1 cellular context compared by ENCODE assay signal in the genomic region with DNA sequence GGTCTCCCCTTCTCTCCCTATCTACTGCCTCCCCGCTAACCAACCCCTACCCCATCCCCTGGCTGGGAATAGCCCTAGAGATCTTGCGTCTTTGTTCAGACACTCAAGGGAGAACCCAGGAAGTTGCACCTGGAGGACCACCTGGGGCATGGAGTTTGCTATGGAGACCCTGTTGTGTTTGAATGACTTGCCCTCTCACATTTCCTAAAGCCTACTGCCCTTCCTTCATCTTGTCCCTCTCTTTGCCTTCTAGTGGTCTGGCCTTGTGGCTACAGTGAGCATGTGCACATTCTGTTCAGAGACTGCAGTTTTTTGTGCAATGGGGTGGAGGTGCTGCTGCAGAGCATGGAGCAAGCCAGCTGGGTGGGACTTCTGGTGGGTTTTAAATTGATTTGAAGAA.
TF ChIP-seq lines count a peak whose summit lies in the region.

No MANE protein-coding gene starts in this region.

TF ChIP-seq in HepG2, 621 proteins besides CTCF, POLR2A, EP300 and RAD21 (continued from another document):
- TF ChIP-seq, protein P1, sequence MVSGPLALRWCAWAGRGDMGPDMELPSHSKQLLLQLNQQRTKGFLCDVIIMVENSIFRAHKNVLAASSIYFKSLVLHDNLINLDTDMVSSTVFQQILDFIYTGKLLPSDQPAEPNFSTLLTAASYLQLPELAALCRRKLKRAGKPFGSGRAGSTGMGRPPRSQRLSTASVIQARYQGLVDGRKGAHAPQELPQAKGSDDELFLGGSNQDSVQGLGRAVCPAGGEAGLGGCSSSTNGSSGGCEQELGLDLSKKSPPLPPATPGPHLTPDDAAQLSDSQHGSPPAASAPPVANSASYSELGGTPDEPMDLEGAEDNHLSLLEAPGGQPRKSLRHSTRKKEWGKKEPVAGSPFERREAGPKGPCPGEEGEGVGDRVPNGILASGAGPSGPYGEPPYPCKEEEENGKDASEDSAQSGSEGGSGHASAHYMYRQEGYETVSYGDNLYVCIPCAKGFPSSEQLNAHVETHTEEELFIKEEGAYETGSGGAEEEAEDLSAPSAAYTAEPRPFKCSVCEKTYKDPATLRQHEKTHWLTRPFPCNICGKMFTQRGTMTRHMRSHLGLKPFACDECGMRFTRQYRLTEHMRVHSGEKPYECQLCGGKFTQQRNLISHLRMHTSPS (CRISPR knock-in tag; IDR thresholded peaks at IDR 0.05; ENCODE audit: low read depth): no peak
- no peak for TF ChIP-seq ZNF343 (CRISPR knock-in tag; IDR thresholded peaks at IDR 0.05)
- no peak for TF ChIP-seq POGZ (CRISPR knock-in tag; IDR thresholded peaks at IDR 0.05)
- TF ChIP-seq, protein P2, sequence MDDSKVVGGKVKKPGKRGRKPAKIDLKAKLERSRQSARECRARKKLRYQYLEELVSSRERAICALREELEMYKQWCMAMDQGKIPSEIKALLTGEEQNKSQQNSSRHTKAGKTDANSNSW (CRISPR knock-in tag; IDR thresholded peaks at IDR 0.05; ENCODE audit: borderline replicate concordance): no peak
- TF ChIP-seq ZNF3 (CRISPR knock-in tag; IDR thresholded peaks at IDR 0.05): no peak
- no peak for TF ChIP-seq SUZ12 (IDR thresholded peaks at IDR 0.05; ENCODE audit: low read depth, low read length)
